8 cellular contexts compared by ENCODE assay signal in genomic region chr1:61043010-61043820, GRCh38. TPM values are rescaled to one million over a fixed set of nuclear protein-coding genes. Genes with fewer than 3 reads are reported as not detected.
DNase-seq lines count a peak whose midpoint lies in the region; ATAC-seq lines count a peak whose summit lies in the region.

No MANE protein-coding gene starts in this region.

- H3K27ac ChIP-seq in SJCRH30, result no peak overlapping the region

- H3K27me3 ChIP-seq in endocrine pancreas (ENCODE audit: control insufficient read depth, insufficient read depth, low read length) (no peaks in the 10 kb centered on the region), SJCRH30 (no peaks in the 10 kb centered on the region)

- H3K36me3 ChIP-seq in endocrine pancreas (ENCODE audit: control insufficient read depth, insufficient read depth, low read length), result no peaks in the 10 kb centered on the region
- no peaks in the 10 kb centered on the region for H3K36me3 ChIP-seq in SJCRH30

- H3K4me3 ChIP-seq in endocrine pancreas (ENCODE audit: control insufficient read depth, insufficient read depth, low read length) (no peak overlapping the region), SJCRH30 (no peak overlapping the region)

- H3K9ac ChIP-seq in endocrine pancreas (ENCODE audit: control insufficient read depth, insufficient read depth, low read length), result peak overlapping the region; percentile 73

- H3K4me1 ChIP-seq in endocrine pancreas (ENCODE audit: control insufficient read depth, insufficient read depth, low read length), result no peaks in the 10 kb centered on the region
- H3K4me1 ChIP-seq in SJCRH30, result no peaks in the 10 kb centered on the region

- ATAC-seq in HG02759 (IDR thresholded peaks at IDR 0.05; ENCODE audit: unreplicated experiment), result peak; percentile 82

- H3K9me3 ChIP-seq in endocrine pancreas (ENCODE audit: control insufficient read depth, low read length) (no peaks in the 10 kb centered on the region), SJCRH30 (replicated peaks) (no peaks in the 10 kb centered on the region)

- DNase-seq in DMS79 treated with DMSO at 0.1 percent for 48 hours (lab: John Stamatoyannopoulos, UW) (peak; percentile 66), NCI-H524 (lab: John Stamatoyannopoulos, UW) (peak; percentile 29 to 72), mesenteric fat pad (ENCODE audit: low spot score) (peak; percentile 97), SJCRH30 (no peak)
- peak; percentile 56 for DNase-seq in activated CD8-positive, alpha-beta memory T cell treated with anti-CD3 and anti-CD28 coated beads, Interleukin-2, amount 50 U/mL, for 24 hours (ENCODE audit: extremely low read depth)
- peak; percentile 60 for DNase-seq in stimulated activated CD8-positive, alpha-beta memory T cell treated with anti-CD3 and anti-CD28 coated beads, Interleukin-12 subunit alpha, Interleukin-12 subunit beta, amount 100 ng/mL, for 24 hours (ENCODE audit: extremely low read depth)

RNA-seq across cellular contexts. Expression of gene NFIA, which starts 39.1 kb away (rescaled TPM):
- 111 TPM for total RNA-seq in mesenteric fat pad
- total RNA-seq in SJCRH30 (2014; rRNA removed; shearing (Covaris generic)), result 21.1 and 23.9 TPM in 2 replicates

Comparison
In these comparisons a context has a peak if more than half of its experiments do, and no peak if none do; other contexts are left out.
1. DNase-seq: peak in DMS79 treated with DMSO at 0.1 percent for 48 hours (single experiment), NCI-H524 (2 of 2), activated CD8-positive, alpha-beta memory T cell treated with anti-CD3 and anti-CD28 coated beads, Interleukin-2, amount 50 U/mL, for 24 hours (single experiment), mesenteric fat pad (single experiment) and stimulated activated CD8-positive, alpha-beta memory T cell treated with anti-CD3 and anti-CD28 coated beads, Interleukin-12 subunit alpha, Interleukin-12 subunit beta, amount 100 ng/mL, for 24 hours (single experiment); none in SJCRH30 (0 of 2).